26 cellular contexts compared by ENCODE assay signal in the genomic region with DNA sequence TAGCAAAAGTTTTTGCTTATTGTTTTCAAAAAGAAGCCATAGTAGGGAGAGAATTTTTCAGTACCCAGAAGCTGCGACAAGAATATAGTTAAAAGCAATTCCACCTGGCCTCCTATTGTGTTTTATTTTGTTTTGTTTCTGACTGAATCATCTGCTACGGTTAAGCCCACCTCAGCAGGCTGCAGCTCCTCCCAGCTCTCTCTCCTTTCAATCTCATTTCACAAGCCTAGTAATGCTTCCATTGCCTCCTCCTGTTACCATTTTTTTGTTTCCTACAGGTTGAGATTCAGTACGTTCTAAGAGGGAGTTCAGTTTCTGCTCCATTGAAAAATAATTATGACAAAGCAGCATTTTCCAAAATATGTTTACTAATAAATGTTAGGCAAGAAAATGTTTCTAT.
"Had no signal": no experiment of that assay in that cellular context is flagged by ENCODE, and none has a peak within 500 bp of the region (broad histone marks: within the 10 kb centered on the region; RNA-seq: fewer than 3 reads in every experiment).

No MANE protein-coding gene starts in this region.

- H3K9me3 Mint-ChIP-seq: activated naive CD8-positive, alpha-beta T cell treated with anti-CD3 and anti-CD28 coated beads for 36 hours had no signal

- FAIRE-seq: colon, urothelium cell line had no signal

- H3K36me3 Mint-ChIP-seq: activated naive CD8-positive, alpha-beta T cell treated with anti-CD3 and anti-CD28 coated beads for 36 hours; natural killer cell had no signal

- H3K27me3 ChIP-seq: adrenal gland, body of pancreas, esophagus muscularis mucosa, heart right ventricle, neutrophil, right lobe of liver, testis, transverse colon had no signal

- H3K36me3 ChIP-seq: adrenal gland, esophagus muscularis mucosa, heart right ventricle, left ventricle myocardium inferior, neutrophil, right lobe of liver, transverse colon had no signal

- H3K4me3 Mint-ChIP-seq: activated naive CD8-positive, alpha-beta T cell treated with anti-CD3 and anti-CD28 coated beads for 36 hours; natural killer cell had no signal

- H3K27ac Mint-ChIP-seq: activated naive CD8-positive, alpha-beta T cell treated with anti-CD3 and anti-CD28 coated beads for 36 hours; natural killer cell had no signal

- H3K4me3 ChIP-seq: adrenal gland, body of pancreas, esophagus muscularis mucosa, heart right ventricle, left ventricle myocardium inferior, lung, right lobe of liver, testis, transverse colon had no signal

- H3K9me3 ChIP-seq: adrenal gland, body of pancreas, esophagus muscularis mucosa, heart right ventricle, neutrophil, right lobe of liver, testis, transverse colon had no signal

- H3K27ac ChIP-seq: adrenal gland, body of pancreas, esophagus muscularis mucosa, heart right ventricle, left ventricle myocardium inferior, neutrophil, right lobe of liver, testis, transverse colon had no signal

- H3K4me1 Mint-ChIP-seq: activated naive CD8-positive, alpha-beta T cell treated with anti-CD3 and anti-CD28 coated beads for 36 hours; natural killer cell had no signal

- DNase-seq: activated CD4-positive, alpha-beta T cell treated with anti-CD3 and anti-CD28 coated beads for 4 hours; activated CD4-positive, alpha-beta T cell treated with anti-CD3 and anti-CD28 coated beads, Interleukin-2, amount 50 U/mL, for 4 hours; activated CD8-positive, alpha-beta memory T cell treated with anti-CD3 and anti-CD28 coated beads for 24 hours; activated effector memory CD4-positive, alpha-beta T cell treated with Interleukin-2 at 50 U/mL for 16 hours; activated naive CD4-positive, alpha-beta T cell treated with Interleukin-2 at 50 U/mL for 16 hours; activated naive CD8-positive, alpha-beta T cell treated with anti-CD3 and anti-CD28 coated beads for 36 hours; adrenal gland; aorta; body of pancreas; dermis blood vessel endothelial cell; effector CD4-positive, alpha-beta T cell; foreskin melanocyte; heart right ventricle; left ventricle myocardium inferior; mesendoderm; natural killer cell; right lobe of liver; stimulated activated CD4-positive, alpha-beta T cell treated with anti-CD3 and anti-CD28 coated beads, Interleukin-2, amount 100 ng/mL, for 48 hours; stimulated activated naive CD4-positive, alpha-beta T cell treated with Interleukin-2 at 50 U/mL for 16 hours; testis; transverse colon had no signal

- H3K4me1 ChIP-seq: adrenal gland, body of pancreas, esophagus muscularis mucosa, heart right ventricle, left ventricle myocardium inferior, right lobe of liver, testis, transverse colon had no signal
